ENCODE assay signal across 1 cellular context in genomic region chr4:141254326-141254725, GRCh38.
TF ChIP-seq lines count a peak whose summit lies in the region.

No MANE protein-coding gene starts in this region.

TF ChIP-seq in GM23338, 12 proteins besides CTCF, POLR2A, EP300 and RAD21 (continued from another document):
- no peak for TF ChIP-seq POLR2AphosphoS5 (IDR thresholded peaks at IDR 0.05; ENCODE audit: low read depth)
- no peak for TF ChIP-seq ZNF114 (CRISPR knock-in tag; IDR thresholded peaks at IDR 0.05)
- TF ChIP-seq ZNF331 (CRISPR knock-in tag; IDR thresholded peaks at IDR 0.05; ENCODE audit: low read depth): no peak
- no peak for TF ChIP-seq JUNB (IDR thresholded peaks at IDR 0.05; ENCODE audit: unreplicated experiment)
- TF ChIP-seq NANOG (IDR thresholded peaks at IDR 0.05; ENCODE audit: borderline replicate concordance): no peak
- no peak for TF ChIP-seq EZH2 (IDR thresholded peaks at IDR 0.05; ENCODE audit: low read depth, unreplicated experiment)
- TF ChIP-seq CREB1 (CRISPR knock-in tag; IDR thresholded peaks at IDR 0.05; ENCODE audit: low read depth): no peak
- no peak for TF ChIP-seq STAT1 (IDR thresholded peaks at IDR 0.05; ENCODE audit: unreplicated experiment)
- TF ChIP-seq EZH2phosphoT487 (IDR thresholded peaks at IDR 0.05; ENCODE audit: unreplicated experiment): no peak
- TF ChIP-seq ETS1 (IDR thresholded peaks at IDR 0.05): no peak
- TF ChIP-seq ZNF462 (CRISPR knock-in tag; IDR thresholded peaks at IDR 0.05): no peak
